ENCODE assay signal across 8 cellular contexts in genomic region chr19:16078759-16079707, GRCh38. TPM values are rescaled to one million over a fixed set of nuclear protein-coding genes. Genes with fewer than 3 reads are reported as not detected.
A peak's percentile ranks its signal among the peaks of the same experiment; 100 is the strongest.
DNase-seq lines count a peak whose midpoint lies in the region; ATAC-seq and TF ChIP-seq lines count a peak whose summit lies in the region.

No MANE protein-coding gene starts in this region.

- H3K27me3 ChIP-seq in fibroblast of lung (ENCODE audit: control insufficient read depth, insufficient read depth, low read length) (no peaks in the 10 kb centered on the region), tibial artery (no peaks in the 10 kb centered on the region)

- H3K4me3 ChIP-seq in GM12865 (ENCODE audit: low read depth, low read length) (peak overlapping the region; percentile 73), fibroblast of lung (replicated peaks in 1 of 4; ENCODE audit: control extremely low read depth in 1 of 4, insufficient read depth in 1 of 4, low read depth in 3 of 4, low read length in 4 of 4) (peak overlapping the region; percentile 70 to 98 (median 94)), tibial artery (peak overlapping the region; percentile 97)

- H3K4me1 Mint-ChIP-seq in nephron = peaks cover 36% of the 10 kb centered on the region

- peak overlapping the region; percentile 98 for H3K27ac ChIP-seq in fibroblast of lung (ENCODE audit: insufficient read depth, low read length)
- peak overlapping the region; percentile 99 to 100 for H3K27ac ChIP-seq in tibial artery

- H3K4me2 ChIP-seq in fibroblast of lung (ENCODE audit: extremely low read depth, insufficient read depth, low read length) = peak overlapping the region; percentile 92

- TF ChIP-seq CTCF in GM12865 (IDR thresholded peaks at IDR 0.05; ENCODE audit: insufficient read depth, low read depth, low read length, missing control alignments) (no peak), fibroblast of lung (conservative IDR thresholded peaks at IDR 0.05 in 1 of 2, IDR thresholded peaks at IDR 0.05 in 1 of 2; ENCODE audit: low read depth in 1 of 2, low read length in 2 of 2) (no peak), nephron (IDR thresholded peaks at IDR 0.05; ENCODE audit: unreplicated experiment in 3 of 3) (no peak), tibial artery (IDR thresholded peaks at IDR 0.05) (no peak)

- H3K27me3 Mint-ChIP-seq in nephron (ENCODE audit: low read depth) = no peaks in the 10 kb centered on the region

- peaks cover 28% of the 10 kb centered on the region for H3K36me3 ChIP-seq in fibroblast of lung (ENCODE audit: control insufficient read depth, insufficient read depth, low read length)
- H3K36me3 ChIP-seq in tibial artery = peaks cover 31 to 55% (median 36%) of the 10 kb centered on the region in 3 donors

- ATAC-seq in HG03095 (IDR thresholded peaks at IDR 0.05; ENCODE audit: unreplicated experiment) (peak; percentile 33), HG03039 (IDR thresholded peaks at IDR 0.05; ENCODE audit: unreplicated experiment) (no peak)

- H3K9ac ChIP-seq in fibroblast of lung (ENCODE audit: insufficient read depth, low read length) = peak overlapping the region; percentile 96

- H3K9me3 ChIP-seq in fibroblast of lung (ENCODE audit: control insufficient read depth, insufficient read depth, low read depth, low read length) = no peaks in the 10 kb centered on the region
- H3K9me3 ChIP-seq in tibial artery = no peaks in the 10 kb centered on the region

- H3K4me3 Mint-ChIP-seq in nephron = peak overlapping the region; percentile 89 to 94 (median 89)

- H3K79me2 ChIP-seq in fibroblast of lung (ENCODE audit: control insufficient read depth, insufficient read depth, low read length) = peaks cover 79% of the 10 kb centered on the region

- H3K27ac Mint-ChIP-seq in nephron = peak overlapping the region; percentile 95 to 100 (median 96)

- no peak overlapping the region for H2AFZ ChIP-seq in fibroblast of lung (ENCODE audit: low read length)

- H3K36me3 Mint-ChIP-seq in nephron (ENCODE audit: low read depth) = peaks cover 42% of the 10 kb centered on the region

- H3K9me3 Mint-ChIP-seq in nephron = no peaks in the 10 kb centered on the region

- H4K20me1 ChIP-seq in fibroblast of lung (ENCODE audit: control insufficient read depth, extremely low read depth, insufficient read depth, low read length) = peaks cover 2% of the 10 kb centered on the region

- peaks cover 20% of the 10 kb centered on the region for H3K4me1 ChIP-seq in fibroblast of lung (ENCODE audit: control insufficient read depth, extremely low read depth, insufficient read depth, low read length)
- peaks cover 0 to 79% (median 53%) of the 10 kb centered on the region in 4 donors for H3K4me1 ChIP-seq in tibial artery

- DNase-seq in GM12865 (ENCODE audit: low read depth) (peak; percentile 95), OCI-M2 (lab: John Stamatoyannopoulos, UW; ENCODE audit: unreplicated experiment) (peak; percentile 96), fibroblast of lung (ENCODE audit: low read depth in 2 of 2) (peak; percentile 98 to 99), tibial artery (peak; percentile 87 to 90)
- peak; percentile 70 to 71 for DNase-seq in activated T-cell treated with anti-CD3 and anti-CD28 coated beads, Interleukin-2, amount 50 U/mL, for 48 hours

- intact Hi-C loops in tibial artery (cut with DNase I; ENCODE audit: low total_unique reads) = no loop called here

RNA-seq across cellular contexts. Expression of gene TPM4, which starts 2.7 kb away (rescaled TPM):
- 720 and 822 TPM in 2 replicates for total RNA-seq in fibroblast of lung
- 1,637 and 2,577 TPM in 2 replicates for polyA plus RNA-seq in fibroblast of lung
- polyA plus RNA-seq in fibroblast of lung (2012) = 1,306 and 1,822 TPM in 2 replicates
- 192 and 286 TPM in 2 replicates for polyA minus RNA-seq in fibroblast of lung (ENCODE audit: low replicate concordance)

RNA-seq across cellular contexts. Expression of gene RAB8A, which starts 32.7 kb away (rescaled TPM):
- 47.5 and 77.6 TPM in 2 replicates for total RNA-seq in fibroblast of lung
- polyA plus RNA-seq in fibroblast of lung = 104 and 128 TPM in 2 replicates
- 101 and 103 TPM in 2 replicates for polyA plus RNA-seq in fibroblast of lung (2012)
- 47.6 and 76.1 TPM in 2 replicates for polyA minus RNA-seq in fibroblast of lung (ENCODE audit: low replicate concordance)
